In genomic region chr5:126469925-126470324, GRCh38 we compare ENCODE assay signal across 18 cellular contexts. TPM values are rescaled to one million over a fixed set of nuclear protein-coding genes. Genes with fewer than 3 reads are reported as not detected.
DNase-seq lines count a peak whose midpoint lies in the region; ATAC-seq and TF ChIP-seq lines count a peak whose summit lies in the region.
"Had no signal": no experiment of that assay in that cellular context is flagged by ENCODE, and none has a peak within 500 bp of the region (broad histone marks: within the 10 kb centered on the region; RNA-seq: fewer than 3 reads in every experiment).

No MANE protein-coding gene starts in this region.

- no peak overlapping the region for H3K18ac ChIP-seq in mesenchymal stem cell (ENCODE audit: low read depth in 1 of 2, low read length in 2 of 2)

- POLR2A ChIA-PET in Caco-2 (lab: Charles Lee) = no interaction called here
- POLR2A ChIA-PET in activated CD4-positive, alpha-beta memory T cell treated with anti-CD3 and anti-CD28 coated beads for 36 hours (lab: Charles Lee) = no interaction called here
- POLR2A ChIA-PET in activated CD8-positive, alpha-beta T cell treated with anti-CD3 and anti-CD28 coated beads, Interleukin-2, amount 10 ng/mL, durations not matched to agents 7 days and 5 days (lab: Charles Lee) = no interaction called here

- H2AK5ac ChIP-seq in mesenchymal stem cell (ENCODE audit: low read length, severe bottlenecking) = peak overlapping the region; percentile 79

- no TSS peak for BruUV-seq in Caco-2 (replicated peaks; lab: Mats Ljungman, UMichigan)

- H3K4me3 ChIP-seq in Caco-2 (ENCODE audit: low read depth, low read length) (no peak overlapping the region), adrenal gland (no peak overlapping the region), left ventricle myocardium inferior (no peak overlapping the region), mesenchymal stem cell (ENCODE audit: insufficient read depth in 1 of 2, low read depth in 1 of 2, low read length in 2 of 2) (no peak overlapping the region), esophagus muscularis mucosa (no peak overlapping the region)
- H3K4me3 ChIP-seq: A549 had no signal

- H3K4me1 Mint-ChIP-seq in Caco-2 (ENCODE audit: low read depth, unreplicated experiment) = peaks cover 19% of the 10 kb centered on the region
- peaks cover 5% of the 10 kb centered on the region for H3K4me1 Mint-ChIP-seq in activated CD4-positive, alpha-beta memory T cell treated with anti-CD3 and anti-CD28 coated beads for 36 hours (ENCODE audit: low read depth)
- no peaks in the 10 kb centered on the region for H3K4me1 Mint-ChIP-seq in activated CD8-positive, alpha-beta T cell treated with anti-CD3 and anti-CD28 coated beads, Interleukin-2, amount 10 ng/mL, durations not matched to agents 7 days and 5 days (ENCODE audit: low read depth)

- 39 to 51% (median 41%) methylated on average over 2 of the region's 2 CpGs for WGBS in adrenal gland, 4 donors
- WGBS in mesenchymal stem cell = 100% methylated on average over 1 of the region's 2 CpGs
- 92% methylated on average over 2 of the region's 2 CpGs for WGBS in esophagus muscularis mucosa

- no peak overlapping the region for H3K9ac ChIP-seq in mesenchymal stem cell (ENCODE audit: low read length)

- H3K4ac ChIP-seq in mesenchymal stem cell (ENCODE audit: low read depth in 1 of 2, low read length in 2 of 2) = no peak overlapping the region

- H2BK12ac ChIP-seq in mesenchymal stem cell (ENCODE audit: low read length in 2 of 2) = no peak overlapping the region

- H4K8ac ChIP-seq in mesenchymal stem cell (ENCODE audit: low read length) = no peak overlapping the region

- H3K79me1 ChIP-seq in mesenchymal stem cell (replicated peaks; ENCODE audit: low read length, poor library complexity, severe bottlenecking) = peaks cover 28% of the 10 kb centered on the region

- TF ChIP-seq CTCF in Caco-2 (IDR thresholded peaks at IDR 0.05; ENCODE audit: insufficient read depth in 1 of 2, low read depth in 1 of 2, low read length in 1 of 2, severe bottlenecking in 1 of 2, unreplicated experiment in 1 of 2) (no peak), adrenal gland (IDR thresholded peaks at IDR 0.05) (no peak), left ventricle myocardium inferior (IDR thresholded peaks at IDR 0.05; ENCODE audit: borderline replicate concordance) (no peak), esophagus muscularis mucosa (IDR thresholded peaks at IDR 0.05) (no peak)

- TF ChIP-seq POLR2A in adrenal gland (IDR thresholded peaks at IDR 0.05) = no peak
- no peak for TF ChIP-seq POLR2A in esophagus muscularis mucosa (IDR thresholded peaks at IDR 0.05; ENCODE audit: low read depth)

- DNase-seq in Caco-2 (peak in 1 of 2 experiments; percentile 6), adrenal gland (peak in 4 of 7 donors; percentile 37 to 64 (median 56)), left ventricle myocardium inferior (no peak), mesenchymal stem cell (no peak), esophagus muscularis mucosa (ENCODE audit: extremely low spot score) (no peak), GDM1 (lab: John Stamatoyannopoulos, UW) (no peak)
- DNase-seq in activated CD4-positive, alpha-beta memory T cell treated with anti-CD3 and anti-CD28 coated beads for 36 hours = no peak
- no peak for DNase-seq in activated CD8-positive, alpha-beta T cell treated with anti-CD3 and anti-CD28 coated beads, Interleukin-2, amount 10 ng/mL, durations not matched to agents 7 days and 5 days
- DNase-seq: COR-L47; DMS53; MM.1S; NCI-H1105; NCI-H1694 treated with DMSO at 0.1 percent for 48 hours; NCI-H69; NK-92 treated with Interleukin-12 subunit alpha and Interleukin-12 subunit beta, amount 100 ng/mL, for 24 hours; OCI-M1 had no signal

- H4K91ac ChIP-seq in mesenchymal stem cell (ENCODE audit: low read length) = no peak overlapping the region

- TF ChIP-seq EP300 in esophagus muscularis mucosa (IDR thresholded peaks at IDR 0.05) = no peak

- H3K27ac ChIP-seq in adrenal gland (peak overlapping the region in 2 of 5 donors; percentile 15 to 23), left ventricle myocardium inferior (replicated peaks) (peak overlapping the region; percentile 61), mesenchymal stem cell (ENCODE audit: low read length, poor library complexity, severe bottlenecking) (peak overlapping the region; percentile 57), esophagus muscularis mucosa (replicated peaks in 1 of 4) (no peak overlapping the region)
- H3K27ac ChIP-seq: A549, C4-2B had no signal

- H3K9me3 ChIP-seq in Caco-2 = no peaks in the 10 kb centered on the region
- H3K9me3 ChIP-seq in adrenal gland (replicated peaks in 1 of 3) = no peaks in the 10 kb centered on the region
- no peaks in the 10 kb centered on the region for H3K9me3 ChIP-seq in left ventricle myocardium inferior (replicated peaks)
- no peaks in the 10 kb centered on the region for H3K9me3 ChIP-seq in mesenchymal stem cell (ENCODE audit: control insufficient read depth, low read length)
- H3K9me3 ChIP-seq in esophagus muscularis mucosa = no peaks in the 10 kb centered on the region
- H3K9me3 ChIP-seq: A549 had no signal

- no peak overlapping the region for H2BK5ac ChIP-seq in mesenchymal stem cell (ENCODE audit: low read depth, low read length, poor library complexity, severe bottlenecking)

- H2AFZ ChIP-seq in mesenchymal stem cell (ENCODE audit: low read depth, low read length) = no peak overlapping the region

- no peak overlapping the region for H3K4me3 Mint-ChIP-seq in Caco-2 (ENCODE audit: unreplicated experiment)
- no peak overlapping the region for H3K4me3 Mint-ChIP-seq in activated CD4-positive, alpha-beta memory T cell treated with anti-CD3 and anti-CD28 coated beads for 36 hours
- H3K4me3 Mint-ChIP-seq in activated CD8-positive, alpha-beta T cell treated with anti-CD3 and anti-CD28 coated beads, Interleukin-2, amount 10 ng/mL, durations not matched to agents 7 days and 5 days = no peak overlapping the region

- no peak overlapping the region for H3K4me2 ChIP-seq in mesenchymal stem cell (ENCODE audit: low read length, poor library complexity, severe bottlenecking)
- H3K4me2 ChIP-seq: A549 had no signal

- H2BK15ac ChIP-seq in mesenchymal stem cell (ENCODE audit: low read depth, poor library complexity, severe bottlenecking) = no peak overlapping the region

- H3K27ac Mint-ChIP-seq in Caco-2 (ENCODE audit: unreplicated experiment) = peak overlapping the region; percentile 57
- H3K27ac Mint-ChIP-seq in activated CD4-positive, alpha-beta memory T cell treated with anti-CD3 and anti-CD28 coated beads for 36 hours = no peak overlapping the region
- H3K27ac Mint-ChIP-seq in activated CD8-positive, alpha-beta T cell treated with anti-CD3 and anti-CD28 coated beads, Interleukin-2, amount 10 ng/mL, durations not matched to agents 7 days and 5 days = no peak overlapping the region

- H3K36me3 ChIP-seq in Caco-2 (ENCODE audit: control insufficient read depth, insufficient read depth, low read length) (0 out of 2 replicates have a peak, but pooled peaks cover 2% of the 10 kb centered on the region), adrenal gland (replicated peaks in 1 of 2) (peaks cover 0 to 40% of the 10 kb centered on the region in 2 donors), left ventricle myocardium inferior (peaks cover 62% of the 10 kb centered on the region), mesenchymal stem cell (ENCODE audit: control insufficient read depth in 1 of 2, insufficient read depth in 2 of 2, low read depth in 1 of 2, low read length in 2 of 2) (peaks cover 13 to 36% of the 10 kb centered on the region in 2 experiments), esophagus muscularis mucosa (peaks cover 47 to 84% (median 64%) of the 10 kb centered on the region in 4 donors)

- H3K27me3 Mint-ChIP-seq in Caco-2 (ENCODE audit: insufficient read depth, unreplicated experiment) = no peaks in the 10 kb centered on the region
- no peaks in the 10 kb centered on the region for H3K27me3 Mint-ChIP-seq in activated CD4-positive, alpha-beta memory T cell treated with anti-CD3 and anti-CD28 coated beads for 36 hours
- H3K27me3 Mint-ChIP-seq in activated CD8-positive, alpha-beta T cell treated with anti-CD3 and anti-CD28 coated beads, Interleukin-2, amount 10 ng/mL, durations not matched to agents 7 days and 5 days (ENCODE audit: low read depth) = no peaks in the 10 kb centered on the region

- H3K14ac ChIP-seq in mesenchymal stem cell (ENCODE audit: low read length in 2 of 2) = no peak overlapping the region

- no peak for ATAC-seq in activated CD8-positive, alpha-beta T cell treated with anti-CD3 and anti-CD28 coated beads, Interleukin-2, amount 10 ng/mL, durations not matched to agents 7 days and 5 days
- ATAC-seq: A549 had no signal

- intact Hi-C loops in Caco-2 (cut with micrococcal nuclease; ENCODE audit: unreplicated experiment) = loop anchor here (5.0 kb wide), 1 partner anchor 103 kb away; no protein-coding TSS in a partner anchor
- intact Hi-C loops in adrenal gland (cut with DNase I) = no loop called here
- intact Hi-C loops in left ventricle myocardium inferior (cut with micrococcal nuclease) = no loop called here
- intact Hi-C loops in activated CD4-positive, alpha-beta memory T cell treated with anti-CD3 and anti-CD28 coated beads for 36 hours (cut with micrococcal nuclease) = no loop called here
- intact Hi-C loops in esophagus muscularis mucosa (cut with DNase I) = no loop called here

- CTCF ChIA-PET in Caco-2 (lab: Charles Lee) = no interaction called here
- CTCF ChIA-PET in activated CD4-positive, alpha-beta memory T cell treated with anti-CD3 and anti-CD28 coated beads for 36 hours (lab: Charles Lee) = no interaction called here
- CTCF ChIA-PET in activated CD8-positive, alpha-beta T cell treated with anti-CD3 and anti-CD28 coated beads, Interleukin-2, amount 10 ng/mL, durations not matched to agents 7 days and 5 days (lab: Charles Lee) = interaction anchor here (1.3 kb wide), 1 partner anchor 30 kb away, joined by 5 read pairs; no protein-coding TSS in a partner anchor

- H2BK120ac ChIP-seq in mesenchymal stem cell (ENCODE audit: low read depth, low read length) = no peak overlapping the region

- no peaks in the 10 kb centered on the region for H3K9me3 Mint-ChIP-seq in Caco-2 (ENCODE audit: unreplicated experiment)
- no peaks in the 10 kb centered on the region for H3K9me3 Mint-ChIP-seq in activated CD4-positive, alpha-beta memory T cell treated with anti-CD3 and anti-CD28 coated beads for 36 hours
- no peaks in the 10 kb centered on the region for H3K9me3 Mint-ChIP-seq in activated CD8-positive, alpha-beta T cell treated with anti-CD3 and anti-CD28 coated beads, Interleukin-2, amount 10 ng/mL, durations not matched to agents 7 days and 5 days (ENCODE audit: insufficient read depth)

- H3K23ac ChIP-seq in mesenchymal stem cell (ENCODE audit: low read length in 2 of 2) = no peak overlapping the region

- H3K36me3 Mint-ChIP-seq in Caco-2 (ENCODE audit: insufficient read depth, unreplicated experiment) = no peaks in the 10 kb centered on the region
- H3K36me3 Mint-ChIP-seq in activated CD4-positive, alpha-beta memory T cell treated with anti-CD3 and anti-CD28 coated beads for 36 hours = peaks cover 30% of the 10 kb centered on the region
- peaks cover 10% of the 10 kb centered on the region for H3K36me3 Mint-ChIP-seq in activated CD8-positive, alpha-beta T cell treated with anti-CD3 and anti-CD28 coated beads, Interleukin-2, amount 10 ng/mL, durations not matched to agents 7 days and 5 days (ENCODE audit: low read depth)

- H3K4me1 ChIP-seq in Caco-2 (peaks cover 45% of the 10 kb centered on the region), adrenal gland (replicated peaks in 1 of 2) (peaks cover 8 to 13% of the 10 kb centered on the region in 2 donors), left ventricle myocardium inferior (peaks cover 32% of the 10 kb centered on the region), mesenchymal stem cell (ENCODE audit: control insufficient read depth, insufficient read depth, low read depth, low read length) (peaks cover 10% of the 10 kb centered on the region), esophagus muscularis mucosa (peaks cover 0 to 8% (median 3%) of the 10 kb centered on the region in 4 donors)

- H3K27me3 ChIP-seq in Caco-2 (replicated peaks; ENCODE audit: control insufficient read depth, insufficient read depth, low read length) (no peaks in the 10 kb centered on the region), adrenal gland (no peaks in the 10 kb centered on the region), left ventricle myocardium inferior (ENCODE audit: low read depth) (no peaks in the 10 kb centered on the region), mesenchymal stem cell (ENCODE audit: control insufficient read depth in 1 of 2, insufficient read depth in 1 of 2, low read length in 2 of 2) (no peaks in the 10 kb centered on the region), esophagus muscularis mucosa (no peaks in the 10 kb centered on the region)

RNA-seq across cellular contexts. Expression of gene GRAMD2B, which starts 46.7 kb away (rescaled TPM):
- total RNA-seq in Caco-2 (2022) = 3.0 TPM in 2 replicates
- total RNA-seq in adrenal gland = 10 to 100 TPM; 14.8 to 80.9 (median 40.0) TPM
- 10 to 100 TPM; 10.6 to 19.2 (median 14.6) TPM for polyA plus RNA-seq in adrenal gland
- total RNA-seq in left ventricle myocardium inferior = 24.6 TPM
- 26.5 TPM for polyA plus RNA-seq in mesenchymal stem cell (2013, experiment 1 of 2)
- polyA plus RNA-seq in mesenchymal stem cell (2013, experiment 2 of 2) = 26.7 TPM
- 10 to 100 TPM in 1 of 2 experiments, 1 to 10 TPM in 1; 9.9 to 10.4 TPM for total RNA-seq in activated CD4-positive, alpha-beta memory T cell treated with anti-CD3 and anti-CD28 coated beads for 36 hours
- 10 to 100 TPM; 37.9 to 76.5 (median 49.4) TPM for total RNA-seq in esophagus muscularis mucosa
- total RNA-seq in activated CD8-positive, alpha-beta T cell treated with anti-CD3 and anti-CD28 coated beads, Interleukin-2, amount 10 ng/mL, durations not matched to agents 7 days and 5 days = 1 to 10 TPM; 3.3 to 6.5 TPM

Comparison
In these comparisons a context has a peak if more than half of its experiments do, and no peak if none do; other contexts are left out.
1. DNase-seq: peak in adrenal gland (4 of 7); none in left ventricle myocardium inferior (single experiment), mesenchymal stem cell (single experiment), activated CD4-positive, alpha-beta memory T cell treated with anti-CD3 and anti-CD28 coated beads for 36 hours (single experiment), esophagus muscularis mucosa (single experiment), activated CD8-positive, alpha-beta T cell treated with anti-CD3 and anti-CD28 coated beads, Interleukin-2, amount 10 ng/mL, durations not matched to agents 7 days and 5 days (single experiment) and GDM1 (single experiment).
2. H3K27ac ChIP-seq: peak in left ventricle myocardium inferior (single experiment) and mesenchymal stem cell (single experiment); none in esophagus muscularis mucosa (0 of 4).